16 cellular contexts compared by ENCODE assay signal in the genomic region with DNA sequence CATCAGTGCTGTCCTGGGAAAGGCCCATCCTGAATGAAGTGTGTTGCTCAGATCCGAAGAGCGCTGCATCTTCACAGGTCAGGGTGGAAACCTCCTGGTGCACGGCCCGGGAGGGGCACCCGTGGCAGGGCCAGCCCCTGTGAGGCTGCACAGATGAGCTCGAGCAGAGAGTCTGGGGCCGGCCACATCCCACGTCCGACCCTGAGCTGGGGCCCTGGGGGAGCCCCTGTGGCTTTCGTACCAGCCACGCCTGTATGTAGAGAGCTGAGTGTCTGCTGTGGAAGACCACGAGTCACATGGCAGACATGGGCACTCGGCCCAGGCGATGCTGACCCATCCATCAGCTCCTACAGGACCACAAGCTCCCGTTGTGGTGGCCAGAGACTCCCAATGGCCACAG. TPM values are rescaled to one million over a fixed set of nuclear protein-coding genes. Genes with fewer than 3 reads are reported as not detected.
"Had no signal": no experiment of that assay in that cellular context is flagged by ENCODE, and none has a peak within 500 bp of the region (broad histone marks: within the 10 kb centered on the region; RNA-seq: fewer than 3 reads in every experiment).

No MANE protein-coding gene starts in this region.

- H3K9me3 ChIP-seq: psoas muscle, stomach, uterus had no signal

- ATAC-seq: activated CD8-positive, alpha-beta T cell treated with anti-CD3 and anti-CD28 coated beads, Interleukin-2, amount 10 ng/mL, durations not matched to agents 7 days and 5 days; effector memory CD8-positive, alpha-beta T cell; naive thymus-derived CD8-positive, alpha-beta T cell; sciatic nerve had no signal

- H3K9me3 Mint-ChIP-seq: central memory CD8-positive, alpha-beta T cell; dendritic cell treated with granulocyte-macrophage colony-stimulating factor and Interleukin-4, amounts not matched to agents 40 ng/mL and 50 ng/mL, for 4 days; effector memory CD8-positive, alpha-beta T cell had no signal

- DNase-seq: activated CD4-positive, alpha-beta T cell treated with anti-CD3 and anti-CD28 coated beads for 4 hours; activated CD8-positive, alpha-beta memory T cell treated with anti-CD3 and anti-CD28 coated beads, Interleukin-2, amount 50 U/mL, for 48 hours; activated CD8-positive, alpha-beta T cell treated with anti-CD3 and anti-CD28 coated beads, Interleukin-2, amount 10 ng/mL, durations not matched to agents 7 days and 5 days; activated naive CD4-positive, alpha-beta T cell treated with Interleukin-2 at 50 U/mL for 16 hours; effector memory CD8-positive, alpha-beta T cell; naive thymus-derived CD8-positive, alpha-beta T cell; occipital lobe; psoas muscle; stimulated activated CD4-positive, alpha-beta T cell treated with anti-CD3 and anti-CD28 coated beads, Interleukin-2, amount 100 ng/mL, for 48 hours; stomach; SW 1271; uterus had no signal

- H3K27ac Mint-ChIP-seq: activated CD8-positive, alpha-beta T cell treated with anti-CD3 and anti-CD28 coated beads, Interleukin-2, amount 10 ng/mL, durations not matched to agents 7 days and 5 days; brain; effector memory CD8-positive, alpha-beta T cell had no signal

- H3K4me1 ChIP-seq: psoas muscle, uterus had no signal

- H3K27ac ChIP-seq: psoas muscle, stomach, uterus had no signal

- H3K27me3 ChIP-seq: uterus had no signal

- H3K27me3 Mint-ChIP-seq: brain; dendritic cell treated with granulocyte-macrophage colony-stimulating factor and Interleukin-4, amounts not matched to agents 40 ng/mL and 50 ng/mL, for 4 days had no signal

- H3K4me3 Mint-ChIP-seq: activated CD8-positive, alpha-beta T cell treated with anti-CD3 and anti-CD28 coated beads, Interleukin-2, amount 10 ng/mL, durations not matched to agents 7 days and 5 days; brain; central memory CD8-positive, alpha-beta T cell; dendritic cell treated with granulocyte-macrophage colony-stimulating factor and Interleukin-4, amounts not matched to agents 40 ng/mL and 50 ng/mL, for 4 days; effector memory CD8-positive, alpha-beta T cell; naive thymus-derived CD8-positive, alpha-beta T cell had no signal

- H3K4me1 Mint-ChIP-seq: central memory CD8-positive, alpha-beta T cell; naive thymus-derived CD8-positive, alpha-beta T cell had no signal

- H3K4me3 ChIP-seq: psoas muscle, stomach, uterus had no signal

- H3K36me3 Mint-ChIP-seq: naive thymus-derived CD8-positive, alpha-beta T cell had no signal

- H3K36me3 ChIP-seq: stomach, uterus had no signal

RNA-seq across cellular contexts. Expression of gene GP1BB, which starts 33.9 kb away (rescaled TPM):
- total RNA-seq: activated CD8-positive, alpha-beta T cell treated with anti-CD3 and anti-CD28 coated beads, Interleukin-2, amount 10 ng/mL, durations not matched to agents 7 days and 5 days had no signal
- polyA plus RNA-seq: naive thymus-derived CD8-positive, alpha-beta T cell had no signal
